Comparison of ENCODE assay signal across 9 cellular contexts in the genomic region with DNA sequence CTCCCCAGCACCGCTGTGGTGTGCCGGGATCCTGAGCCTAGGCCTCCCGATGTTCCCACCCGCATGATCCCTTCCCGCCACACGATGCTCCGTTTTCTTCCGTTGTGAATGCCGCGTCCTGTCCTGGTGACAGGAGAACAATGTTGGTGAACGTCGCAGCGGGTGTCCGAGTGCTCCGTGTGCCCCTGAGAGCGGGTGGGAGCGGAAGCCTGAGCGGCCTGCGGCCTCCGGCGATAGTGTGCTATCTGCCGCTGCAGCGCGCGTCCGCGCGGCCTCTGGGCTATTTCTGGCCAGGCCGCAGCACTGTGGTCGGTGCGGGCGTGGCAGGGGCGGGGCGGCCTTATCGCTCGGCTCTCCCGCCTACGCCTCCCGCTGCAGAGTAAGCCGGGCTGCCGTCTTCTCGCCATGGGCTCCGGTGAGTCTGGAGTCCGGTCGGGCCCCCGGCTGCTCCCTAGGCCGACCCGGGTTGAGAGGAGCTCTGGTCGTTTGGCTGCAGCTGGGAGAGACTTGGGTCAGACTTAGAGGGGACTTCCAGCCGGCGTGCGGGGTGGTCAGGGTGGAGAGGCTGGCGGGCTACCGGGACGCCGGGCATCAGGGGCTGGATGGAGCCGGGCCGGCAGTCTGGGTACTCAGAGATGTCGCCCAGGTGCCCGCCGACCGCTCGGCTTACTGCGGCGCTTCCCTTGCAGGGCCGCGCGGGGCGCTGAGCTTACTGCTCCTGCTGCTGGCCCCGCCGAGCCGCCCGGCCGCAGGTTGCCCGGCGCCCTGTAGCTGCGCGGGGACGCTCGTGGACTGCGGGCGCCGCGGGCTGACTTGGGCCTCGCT. TPM values are rescaled to one million over a fixed set of nuclear protein-coding genes. Genes with fewer than 3 reads are reported as not detected.
A peak's percentile ranks its signal among the peaks of the same experiment; 100 is the strongest.
DNase-seq lines count a peak whose midpoint lies in the region; ATAC-seq, FAIRE-seq and TF ChIP-seq lines count a peak whose summit lies in the region.
"Had no signal": no experiment of that assay in that cellular context is flagged by ENCODE, and none has a peak within 500 bp of the region (broad histone marks: within the 10 kb centered on the region; RNA-seq: fewer than 3 reads in every experiment).

GP1BB (plus strand) TSS at position 375 of the 825 bp plus-strand sequence; CDS start at position 406, 31 bp downstream.

- H3K4me3 ChIP-seq in A549 (peak within 1 kb of the TSS; percentile 20; the same call in 1 of the 3 replicates), astrocyte (ENCODE audit: insufficient read depth, low read depth, low read length) (no peak within 1 kb of the TSS), lower leg skin (ENCODE audit: low read depth, poor library complexity, severe bottlenecking) (no peak within 1 kb of the TSS), urinary bladder (ENCODE audit: low read depth, low read length) (peak within 1 kb of the TSS; percentile 10)

- no peak for TF ChIP-seq RAD21 in A549 (conservative IDR thresholded peaks at IDR 0.05 in 1 of 2, IDR thresholded peaks at IDR 0.05 in 1 of 2)

- H3K27me3 Mint-ChIP-seq in astrocyte (ENCODE audit: low read depth, unreplicated experiment), result peaks cover 53% of the 10 kb centered on the region

- H3K27ac Mint-ChIP-seq in astrocyte (ENCODE audit: unreplicated experiment), result no peak within 1 kb of the TSS

- H3K9me3 Mint-ChIP-seq in astrocyte (ENCODE audit: unreplicated experiment), result peaks cover 8% of the 10 kb centered on the region

- H3K9ac ChIP-seq in astrocyte (ENCODE audit: low read length), result no peak within 1 kb of the TSS

- WGBS in A549 (ENCODE audit: missing lambda C conversion rate), result 74% methylated on average over 61 of the region's 85 CpGs
- WGBS in lower leg skin, 2 donors, result 59 to 62% methylated on average over 42 to 43 of the region's 85 CpGs
- WGBS in urinary bladder, result 28% methylated on average over 85 of the region's 85 CpGs

- H3K4me1 ChIP-seq in A549 (0 out of 3 replicates have a peak, but pooled peaks cover 5% of the 10 kb centered on the region), astrocyte (ENCODE audit: insufficient read depth, low read length) (peaks cover 16% of the 10 kb centered on the region), urinary bladder (ENCODE audit: insufficient read depth) (no peaks in the 10 kb centered on the region)

- no peak for TF ChIP-seq CTCF in A549 (IDR thresholded peaks at IDR 0.05)
- TF ChIP-seq CTCF in astrocyte (IDR thresholded peaks at IDR 0.05; ENCODE audit: insufficient read depth, low read depth, low read length), result no peak
- TF ChIP-seq CTCF in lower leg skin (IDR thresholded peaks at IDR 0.05), result no peak

- POLR2A ChIA-PET in A549 (lab: Yijun Ruan, JAX), result no interaction called here

- FAIRE-seq in A549 (lab: Jason Lieb, UNC) (no peak), astrocyte (lab: Jason Lieb, UNC) (no peak)

- peak within 1 kb of the TSS; percentile 59 for H3K4me2 ChIP-seq in A549
- peak within 1 kb of the TSS; percentile 58 for H3K4me2 ChIP-seq in astrocyte (ENCODE audit: low read length)

- no peak for TF ChIP-seq EP300 in A549 (IDR thresholded peaks at IDR 0.05)

- TF ChIP-seq POLR2A in A549 (IDR thresholded peaks at IDR 0.05; ENCODE audit: low read length), result no peak
- TF ChIP-seq POLR2A in lower leg skin (IDR thresholded peaks at IDR 0.05), result no peak

- H3K4me3 Mint-ChIP-seq in astrocyte (ENCODE audit: unreplicated experiment), result no peak within 1 kb of the TSS

- H3K36me3 ChIP-seq in astrocyte (ENCODE audit: insufficient read depth, low read length) (peaks cover 5% of the 10 kb centered on the region), urinary bladder (ENCODE audit: insufficient read depth) (no peaks in the 10 kb centered on the region)

- H3K27me3 ChIP-seq in astrocyte (ENCODE audit: insufficient read depth, low read length), result peaks cover 3% of the 10 kb centered on the region

- DNase-seq in A549 (ENCODE audit: low read depth in 1 of 2, low spot score in 1 of 2) (peak in 1 of 2 experiments; percentile 45), KBM-7 (peak; percentile 34), astrocyte (ENCODE audit: low read depth) (peak; percentile 31), lower leg skin (ENCODE audit: low spot score in 2 of 2) (no peak), COR-L47 (lab: John Stamatoyannopoulos, UW) (no peak), NCI-H226 (no peak)

- no peaks in the 10 kb centered on the region for H3K4me1 Mint-ChIP-seq in astrocyte (ENCODE audit: low read depth, unreplicated experiment)

- ATAC-seq in A549, result peak; percentile 44 to 70; a peak in 5 of 6 replicates
- ATAC-seq in HG03354 (IDR thresholded peaks at IDR 0.05; ENCODE audit: poor library complexity, severe bottlenecking, unreplicated experiment), result no peak

- CTCF ChIA-PET in A549 (lab: Yijun Ruan, JAX), result interaction anchor here (0.6 to 2.1 kb wide), 7 partner anchors 7 to 224 kb away, joined by 3 to 8 read pairs (median 4); no protein-coding TSS in a partner anchor

- intact Hi-C loops in lower leg skin (cut with DNase I; ENCODE audit: low total_unique reads), result no loop called here

- in situ Hi-C loops in KBM-7 (cut with MboI; ENCODE audit: low pct_unique_long_range_greater_than_20kb, low sequenced_read_pairs), result no loop called here

- peak within 1 kb of the TSS; percentile 4 for H2AFZ ChIP-seq in astrocyte (ENCODE audit: low read depth, low read length)

- H3K9me3 ChIP-seq in A549, result no peaks in the 10 kb centered on the region
- no peaks in the 10 kb centered on the region for H3K9me3 ChIP-seq in astrocyte (ENCODE audit: insufficient read depth, low read depth, low read length)

- H3K27ac ChIP-seq in A549 (peak within 1 kb of the TSS in 1 of 2 experiments; percentile 71; a peak in 2 of 6 replicates), astrocyte (ENCODE audit: low read depth, low read length) (no peak within 1 kb of the TSS), urinary bladder (ENCODE audit: low read depth) (no peak within 1 kb of the TSS)
- H3K27ac ChIP-seq: VCaP had no signal

- peaks cover 10% of the 10 kb centered on the region for H3K79me2 ChIP-seq in astrocyte (ENCODE audit: insufficient read depth, low read length)

- H3K36me3 Mint-ChIP-seq in astrocyte (ENCODE audit: low read depth, unreplicated experiment), result peaks cover 9% of the 10 kb centered on the region

- peaks cover 43% of the 10 kb centered on the region for H4K20me1 ChIP-seq in astrocyte (ENCODE audit: insufficient read depth, low read length)

TF ChIP-seq in A549, 52 proteins besides CTCF, POLR2A, EP300 and RAD21:
- TF ChIP-seq HMGXB4 (CRISPR knock-in tag; IDR thresholded peaks at IDR 0.05; ENCODE audit: borderline replicate concordance), result no peak
- TF ChIP-seq JUN (IDR thresholded peaks at IDR 0.05), result peak in 1 of 2 experiments; percentile 14; a peak in 1 of 5 replicates
TF ChIP-seq in A549: peak in this region for 1.

RNA-seq across cellular contexts. Expression of gene GP1BB, which starts in this region (rescaled TPM):
- polyA plus RNA-seq in A549 (2011; rRNA removed) (0.06 and 0.25 TPM in 2 replicates), A549 (2017; fragmentation: RNase III; extraction: RNeasy Plus Mini Kit Qiagen cat#74134 plus additional on column Dnase treatment) (0.48 to 1.1 TPM (median 0.63 TPM) in 3 replicates), urinary bladder (2.2 TPM)
- polyA plus RNA-seq in A549 (2012; cell fraction: cytosol; rRNA removed), result 1.3 and 2.1 TPM in 2 replicates
- polyA plus RNA-seq in A549 (2012; cell fraction: nucleus; rRNA removed), result 6.6 and 10.5 TPM in 2 replicates
- not detected in 2 replicates for polyA minus RNA-seq in A549 (2011; rRNA and poly(A)+ RNA removed)
- total RNA-seq in astrocyte (0.95 and 2.8 TPM in 2 replicates), lower leg skin (10 to 100 TPM; 39.8 to 65.1 (median 51.0) TPM), urinary bladder (1.6 TPM)

Comparison
In these comparisons a context has a peak if more than half of its experiments do, and no peak if none do; other contexts are left out.
1. RNA of gene GP1BB (total RNA-seq): 39.8 to 65.1 TPM in lower leg skin; 1.6 TPM in urinary bladder (single experiment) and 0.95 to 2.8 TPM in astrocyte; every median in the first group is over 10 times any median in the second.
2. DNase-seq: peak in KBM-7 (single experiment) and astrocyte (single experiment); none in lower leg skin (0 of 2), COR-L47 (single experiment) and NCI-H226 (single experiment).
3. H3K4me3 ChIP-seq: peak in A549 (single experiment) and urinary bladder (single experiment); none in astrocyte (single experiment) and lower leg skin (single experiment).